Comparison of ENCODE assay signal across 1 cellular context in genomic region chr13:44191103-44191502, GRCh38.
TF ChIP-seq lines count a peak whose summit lies in the region.

No MANE protein-coding gene starts in this region.

TF ChIP-seq in GM23338, 12 proteins besides CTCF, POLR2A, EP300 and RAD21 (continued from another document):
- TF ChIP-seq ZNF462 (CRISPR knock-in tag; IDR thresholded peaks at IDR 0.05), result no peak
TF ChIP-seq in GM23338: peak in this region for 0.
